30 cellular contexts compared by ENCODE assay signal in the genomic region with DNA sequence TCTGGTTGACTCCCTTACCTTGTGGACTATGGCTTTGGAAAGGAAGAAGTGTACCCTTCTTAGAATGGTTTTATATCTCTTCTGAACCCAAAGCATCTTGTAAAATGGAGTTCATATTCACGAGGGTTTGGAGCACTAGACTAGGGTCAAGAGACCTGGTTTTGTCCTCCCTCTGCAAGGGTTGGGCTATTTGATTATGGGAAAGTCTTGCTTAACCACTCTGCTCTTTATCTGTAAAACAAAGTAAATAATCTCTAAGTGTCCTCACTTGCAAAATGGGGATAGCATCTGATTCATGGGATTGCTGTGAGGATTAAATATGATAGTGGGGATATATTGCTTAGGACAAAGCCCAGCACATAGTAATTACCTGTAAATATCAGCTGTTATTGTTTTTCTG. TPM values are rescaled to one million over a fixed set of nuclear protein-coding genes. Genes with fewer than 3 reads are reported as not detected.
"Had no signal": no experiment of that assay in that cellular context is flagged by ENCODE, and none has a peak within 500 bp of the region (broad histone marks: within the 10 kb centered on the region; RNA-seq: fewer than 3 reads in every experiment).

No MANE protein-coding gene starts in this region.

- DNase-seq: activated CD4-positive, alpha-beta T cell treated with anti-CD3 and anti-CD28 coated beads for 4 hours; activated CD4-positive, alpha-beta T cell treated with anti-CD3 and anti-CD28 coated beads, Interleukin-2, amount 50 U/mL, for 48 hours; activated CD8-positive, alpha-beta memory T cell treated with anti-CD3 and anti-CD28 coated beads, Interleukin-2, amount 50 U/mL, for 4 hours; activated gamma-delta T cell; activated naive CD4-positive, alpha-beta T cell treated with anti-CD3 and anti-CD28 coated beads, Interleukin-2, amount 10 ng/mL, durations not matched to agents 7 days and 5 days; activated T-cell treated with anti-CD3 and anti-CD28 coated beads, Interleukin-2, amount 50 U/mL, for 1 hour; amygdala; central memory CD4-positive, alpha-beta T cell; endodermal cell; foreskin keratinocyte; heart left ventricle; islet precursor cell; natural killer cell; occipital lobe; spleen; stimulated activated naive CD4-positive, alpha-beta T cell; tibial artery had no signal

- H3K9me3 ChIP-seq: breast epithelium, heart left ventricle, right atrium auricular region, spleen, suprapubic skin, tibial artery had no signal

- H3K4me2 ChIP-seq: neural progenitor cell had no signal

- H3K4me3 Mint-ChIP-seq: activated naive CD4-positive, alpha-beta T cell treated with anti-CD3 and anti-CD28 coated beads, Interleukin-2, amount 10 ng/mL, durations not matched to agents 7 days and 5 days; activated T-helper 1 cell treated with anti-CD3 and anti-CD28 coated beads, Interleukin-12 subunit alpha, Interleukin-12 subunit beta, Interleukin-2, Interleukin-4 antibody, amounts not matched to agents 30 ng/mL and 10 ng/mL and 1 ng/mL, durations not matched to agents 14 hours and 24 hours and 36 hours; dendritic cell treated with granulocyte-macrophage colony-stimulating factor and Interleukin-4, amounts not matched to agents 40 ng/mL and 50 ng/mL, for 4 days; endodermal cell; natural killer cell; neural progenitor cell had no signal

- H3K27ac Mint-ChIP-seq: activated naive CD4-positive, alpha-beta T cell treated with anti-CD3 and anti-CD28 coated beads, Interleukin-2, amount 10 ng/mL, durations not matched to agents 7 days and 5 days; activated T-helper 1 cell treated with anti-CD3 and anti-CD28 coated beads, Interleukin-12 subunit alpha, Interleukin-12 subunit beta, Interleukin-2, Interleukin-4 antibody, amounts not matched to agents 30 ng/mL and 10 ng/mL and 1 ng/mL, durations not matched to agents 14 hours and 24 hours and 36 hours; dendritic cell treated with granulocyte-macrophage colony-stimulating factor and Interleukin-4, amounts not matched to agents 40 ng/mL and 50 ng/mL, for 4 days; endodermal cell; natural killer cell; neural progenitor cell had no signal

- H3K36me3 Mint-ChIP-seq: activated naive CD4-positive, alpha-beta T cell treated with anti-CD3 and anti-CD28 coated beads, Interleukin-2, amount 10 ng/mL, durations not matched to agents 7 days and 5 days; natural killer cell; neural progenitor cell had no signal

- H2AFZ ChIP-seq: neural progenitor cell had no signal

- H3K9me3 Mint-ChIP-seq: activated naive CD4-positive, alpha-beta T cell treated with anti-CD3 and anti-CD28 coated beads, Interleukin-2, amount 10 ng/mL, durations not matched to agents 7 days and 5 days; activated T-helper 1 cell treated with anti-CD3 and anti-CD28 coated beads, Interleukin-12 subunit alpha, Interleukin-12 subunit beta, Interleukin-2, Interleukin-4 antibody, amounts not matched to agents 30 ng/mL and 10 ng/mL and 1 ng/mL, durations not matched to agents 14 hours and 24 hours and 36 hours; dendritic cell treated with granulocyte-macrophage colony-stimulating factor and Interleukin-4, amounts not matched to agents 40 ng/mL and 50 ng/mL, for 4 days; endodermal cell; natural killer cell had no signal

- H3K27me3 Mint-ChIP-seq: dendritic cell treated with granulocyte-macrophage colony-stimulating factor and Interleukin-4, amounts not matched to agents 40 ng/mL and 50 ng/mL, for 4 days had no signal

- H3K27ac ChIP-seq: breast epithelium, foreskin keratinocyte, heart left ventricle, neural progenitor cell, right atrium auricular region, spleen, suprapubic skin, tibial artery had no signal

- H3K36me3 ChIP-seq: breast epithelium, heart left ventricle, neural progenitor cell, right atrium auricular region, spleen, suprapubic skin, tibial artery had no signal

- H3K4me3 ChIP-seq: breast epithelium, heart left ventricle, neural progenitor cell, right atrium auricular region, spleen, suprapubic skin, tibial artery had no signal

- H3K4me1 ChIP-seq: breast epithelium, foreskin keratinocyte, neural progenitor cell, right atrium auricular region, spleen, suprapubic skin, tibial artery had no signal

- H3K27me3 ChIP-seq: breast epithelium, foreskin keratinocyte, heart left ventricle, neural progenitor cell, right atrium auricular region, spleen, suprapubic skin, tibial artery had no signal

- H3K4me1 Mint-ChIP-seq: activated naive CD4-positive, alpha-beta T cell treated with anti-CD3 and anti-CD28 coated beads, Interleukin-2, amount 10 ng/mL, durations not matched to agents 7 days and 5 days; natural killer cell; neural progenitor cell had no signal

- H3K9ac ChIP-seq: neural progenitor cell had no signal

- ATAC-seq: esophagus mucosa, foreskin keratinocyte, heart left ventricle, natural killer cell had no signal

RNA-seq across cellular contexts. Expression of gene SLC2A2, which starts 17.9 kb away (rescaled TPM):
- total RNA-seq: activated CD8-positive, alpha-beta memory T cell treated with anti-CD3 and anti-CD28 coated beads for 36 hours; activated T-helper 1 cell treated with anti-CD3 and anti-CD28 coated beads, Interleukin-12 subunit alpha, Interleukin-12 subunit beta, Interleukin-2, Interleukin-4 antibody, amounts not matched to agents 30 ng/mL and 10 ng/mL and 1 ng/mL, durations not matched to agents 14 hours and 24 hours and 36 hours; breast epithelium; esophagus mucosa; foreskin keratinocyte; heart left ventricle; lower leg skin; mononuclear cell; natural killer cell; occipital lobe; pulmonary artery endothelial cell; right atrium auricular region; spleen; T-helper 1 cell treated with Interleukin-12 subunit alpha and Interleukin-12 subunit beta and Interleukin-4 antibody, amounts not matched to agents 30 ng/mL and 1 ng/mL, for 36 hours; ureter had no signal
- polyA plus RNA-seq: foreskin keratinocyte, spleen had no signal
